27 cellular contexts compared by ENCODE assay signal in the genomic region with DNA sequence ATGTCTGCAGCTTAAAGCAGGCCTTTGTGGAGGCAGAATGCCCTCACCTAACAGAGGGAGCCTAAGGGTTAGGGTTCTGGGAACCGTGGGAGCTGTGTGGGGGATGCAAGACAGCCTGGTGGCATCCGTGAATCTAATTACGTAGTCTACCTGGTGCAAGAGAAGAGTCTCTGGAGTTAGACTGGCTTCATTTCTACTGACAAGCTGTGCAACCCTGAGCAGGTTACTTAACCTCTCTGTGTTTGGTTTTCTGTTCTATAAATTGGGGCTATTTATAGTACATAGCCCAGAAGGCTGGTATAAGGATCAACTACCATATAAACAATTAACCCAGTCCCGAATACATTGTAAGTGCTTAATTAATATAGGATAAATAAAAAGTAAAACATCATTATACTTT. TPM values are rescaled to one million over a fixed set of nuclear protein-coding genes. Genes with fewer than 3 reads are reported as not detected.
"Had no signal": no experiment of that assay in that cellular context is flagged by ENCODE, and none has a peak within 500 bp of the region (broad histone marks: within the 10 kb centered on the region; RNA-seq: fewer than 3 reads in every experiment).

No MANE protein-coding gene starts in this region.

- H3K9me3 ChIP-seq: heart right ventricle, lower lobe of right lung, ovary, psoas muscle, spleen, thoracic aorta, transverse colon, upper lobe of right lung, vagina had no signal

- H3K4me3 ChIP-seq: heart right ventricle, lower lobe of right lung, ovary, psoas muscle, skin epidermis, spleen, thoracic aorta, transverse colon, upper lobe of right lung, vagina had no signal

- H3K27me3 ChIP-seq: ovary, transverse colon, upper lobe of right lung, vagina had no signal

- H3K36me3 ChIP-seq: heart right ventricle, lower lobe of right lung, ovary, spleen, thoracic aorta, transverse colon, upper lobe of right lung, vagina had no signal

- FAIRE-seq: colon, islet of Langerhans had no signal

- ATAC-seq: esophagus mucosa; foreskin keratinocyte; heart right ventricle; left colon; left ventricle myocardium superior; lower lobe of right lung; natural killer cell; psoas muscle; right cardiac atrium; stimulated activated naive B cell treated with anti-CD40 and anti-IgM and Interleukin-4, amounts not matched to agents 10 μg/mL and 1 μg/mL and 100 μg/mL, for 72 hours; upper lobe of right lung had no signal

- DNase-seq: effector CD8-positive, alpha-beta T cell; endodermal cell; foreskin keratinocyte; glutamatergic neuron; heart right ventricle; hippocampal formation; kidney glomerular epithelial cell; left colon; left ventricle myocardium superior; lower lobe of right lung; natural killer cell; occipital lobe; ovary; posterior cingulate gyrus; psoas muscle; right cardiac atrium; spleen; stimulated activated naive B cell treated with anti-CD40 and anti-IgM and Interleukin-4, amounts not matched to agents 10 μg/mL and 1 μg/mL and 100 μg/mL, for 72 hours; transverse colon; upper lobe of right lung had no signal

- H3K27ac ChIP-seq: epithelial cell of prostate, foreskin keratinocyte, heart right ventricle, lower lobe of right lung, ovary, psoas muscle, transverse colon, upper lobe of right lung had no signal

- H3K4me1 ChIP-seq: foreskin keratinocyte, heart right ventricle, lower lobe of right lung, psoas muscle, transverse colon, upper lobe of right lung had no signal

RNA-seq across cellular contexts. Expression of a gene that starts 8.3 kb away (rescaled TPM):
- total RNA-seq: natural killer cell had no signal
